Comparison of ENCODE assay signal across 16 cellular contexts in genomic region chr7:36131026-36131425, GRCh38. TPM values are rescaled to one million over a fixed set of nuclear protein-coding genes. Genes with fewer than 3 reads are reported as not detected.
DNase-seq lines count a peak whose midpoint lies in the region; ATAC-seq and TF ChIP-seq lines count a peak whose summit lies in the region.
"Had no signal": no experiment of that assay in that cellular context is flagged by ENCODE, and none has a peak within 500 bp of the region (broad histone marks: within the 10 kb centered on the region; RNA-seq: fewer than 3 reads in every experiment).

No MANE protein-coding gene starts in this region.

- H3K4me3 ChIP-seq in left ventricle myocardium inferior (no peak overlapping the region), right atrium auricular region (no peak overlapping the region), adipocyte (ENCODE audit: low read length) (no peak overlapping the region), mesenchymal stem cell (ENCODE audit: insufficient read depth in 1 of 2, low read depth in 1 of 2, low read length in 2 of 2) (no peak overlapping the region), smooth muscle cell (no peak overlapping the region)
- H3K4me3 ChIP-seq: HAP-1 had no signal

- H2BK15ac ChIP-seq in mesenchymal stem cell (ENCODE audit: low read depth, poor library complexity, severe bottlenecking) = no peak overlapping the region

- peaks cover 51% of the 10 kb centered on the region for H3K4me1 ChIP-seq in left ventricle myocardium inferior
- H3K4me1 ChIP-seq in right atrium auricular region = peaks cover 0 to 31% of the 10 kb centered on the region in 2 donors
- peaks cover 24% of the 10 kb centered on the region for H3K4me1 ChIP-seq in adipocyte (ENCODE audit: control insufficient read depth, insufficient read depth, low read length)
- H3K4me1 ChIP-seq in mesenchymal stem cell (ENCODE audit: control insufficient read depth, insufficient read depth, low read depth, low read length) = peaks cover 8% of the 10 kb centered on the region
- no peaks in the 10 kb centered on the region for H3K4me1 ChIP-seq in smooth muscle cell (ENCODE audit: low read depth)
- H3K4me1 ChIP-seq: HAP-1 had no signal

- H4K20me1 ChIP-seq in smooth muscle cell (ENCODE audit: low read depth) = no peaks in the 10 kb centered on the region

- no peak overlapping the region for H2BK120ac ChIP-seq in mesenchymal stem cell (ENCODE audit: low read depth, low read length)

- H3K23ac ChIP-seq in mesenchymal stem cell (ENCODE audit: low read length in 2 of 2) = no peak overlapping the region

- no peaks in the 10 kb centered on the region for H3K36me3 ChIP-seq in left ventricle myocardium inferior
- H3K36me3 ChIP-seq in right atrium auricular region = no peaks in the 10 kb centered on the region
- no peaks in the 10 kb centered on the region for H3K36me3 ChIP-seq in adipocyte (ENCODE audit: control insufficient read depth, insufficient read depth, low read length, severe bottlenecking)
- H3K36me3 ChIP-seq in mesenchymal stem cell (ENCODE audit: control insufficient read depth in 1 of 2, insufficient read depth in 2 of 2, low read depth in 1 of 2, low read length in 2 of 2) = no peaks in the 10 kb centered on the region
- H3K36me3 ChIP-seq in smooth muscle cell (ENCODE audit: low read depth) = no peaks in the 10 kb centered on the region
- H3K36me3 ChIP-seq: HAP-1 had no signal

- no peak for TF ChIP-seq CTCF in left ventricle myocardium inferior (IDR thresholded peaks at IDR 0.05; ENCODE audit: borderline replicate concordance)
- no peak for TF ChIP-seq CTCF in right atrium auricular region (IDR thresholded peaks at IDR 0.05)
- no peak for TF ChIP-seq CTCF in smooth muscle cell (IDR thresholded peaks at IDR 0.05; ENCODE audit: borderline replicate concordance, insufficient read depth, poor library complexity, severe bottlenecking)

- no peak overlapping the region for H4K8ac ChIP-seq in mesenchymal stem cell (ENCODE audit: low read length)

- no peaks in the 10 kb centered on the region for H3K9me3 ChIP-seq in left ventricle myocardium inferior (replicated peaks)
- H3K9me3 ChIP-seq in right atrium auricular region = no peaks in the 10 kb centered on the region
- no peaks in the 10 kb centered on the region for H3K9me3 ChIP-seq in adipocyte (ENCODE audit: control insufficient read depth, low read length)
- H3K9me3 ChIP-seq in mesenchymal stem cell (ENCODE audit: control insufficient read depth, low read length) = no peaks in the 10 kb centered on the region
- no peaks in the 10 kb centered on the region for H3K9me3 ChIP-seq in smooth muscle cell (replicated peaks; ENCODE audit: low read depth)
- H3K9me3 ChIP-seq: HAP-1 had no signal

- DNase-seq in left ventricle myocardium inferior = no peak
- no peak for DNase-seq in right atrium auricular region (ENCODE audit: low spot score)
- peak; percentile 18 for DNase-seq in adipocyte (ENCODE audit: low read depth)
- peak; percentile 18 for DNase-seq in mesenchymal stem cell
- no peak for DNase-seq in smooth muscle cell (lab: John Stamatoyannopoulos, UW; ENCODE audit: unreplicated experiment)
- DNase-seq in GF-D8 (lab: John Stamatoyannopoulos, UW) = no peak
- no peak for DNase-seq in COR-L47 (lab: John Stamatoyannopoulos, UW)
- DNase-seq: DMS 273 treated with DMSO at 0.1 percent for 48 hours, NCI-H1417 treated with DMSO at 0.1 percent for 48 hours, NCI-H1930, NCI-H2171, NCI-H446 treated with DMSO at 0.1 percent for 48 hours, PC-3 had no signal

- H3K9ac ChIP-seq in adipocyte (ENCODE audit: low read length) (no peak overlapping the region), mesenchymal stem cell (ENCODE audit: low read length) (no peak overlapping the region), smooth muscle cell (ENCODE audit: low read depth) (no peak overlapping the region)

- WGBS in mesenchymal stem cell = 91% methylated on average over 4 of the region's 4 CpGs
- WGBS in smooth muscle cell (ENCODE audit: low lambda C conversion rate) = 57% methylated on average over 4 of the region's 4 CpGs

- no peak overlapping the region for H3K14ac ChIP-seq in mesenchymal stem cell (ENCODE audit: low read length in 2 of 2)

- no peak overlapping the region for H2BK12ac ChIP-seq in mesenchymal stem cell (ENCODE audit: low read length in 2 of 2)

- no peaks in the 10 kb centered on the region for H3F3A ChIP-seq in smooth muscle cell (ENCODE audit: low read depth)

- no peaks in the 10 kb centered on the region for H3K79me1 ChIP-seq in mesenchymal stem cell (replicated peaks; ENCODE audit: low read length, poor library complexity, severe bottlenecking)

- intact Hi-C loops in left ventricle myocardium inferior (cut with micrococcal nuclease) = no loop called here

- no peaks in the 10 kb centered on the region for H3K79me2 ChIP-seq in smooth muscle cell (ENCODE audit: low read depth)

- H3K27ac ChIP-seq in left ventricle myocardium inferior (replicated peaks) = peak overlapping the region; percentile 86
- H3K27ac ChIP-seq in right atrium auricular region = peak overlapping the region in 1 of 2 donors; percentile 39
- no peak overlapping the region for H3K27ac ChIP-seq in mesenchymal stem cell (ENCODE audit: low read length, poor library complexity, severe bottlenecking)
- H3K27ac ChIP-seq in smooth muscle cell (ENCODE audit: low read depth) = no peak overlapping the region
- H3K27ac ChIP-seq: C4-2B had no signal

- H3K18ac ChIP-seq in mesenchymal stem cell (ENCODE audit: low read depth in 1 of 2, low read length in 2 of 2) = no peak overlapping the region

- H3K4ac ChIP-seq in mesenchymal stem cell (ENCODE audit: low read depth in 1 of 2, low read length in 2 of 2) = no peak overlapping the region

- no peaks in the 10 kb centered on the region for H3K27me3 ChIP-seq in left ventricle myocardium inferior (ENCODE audit: low read depth)
- H3K27me3 ChIP-seq in right atrium auricular region = no peaks in the 10 kb centered on the region
- H3K27me3 ChIP-seq in adipocyte (replicated peaks; ENCODE audit: control insufficient read depth, insufficient read depth, low read length) = no peaks in the 10 kb centered on the region
- H3K27me3 ChIP-seq in mesenchymal stem cell (ENCODE audit: control insufficient read depth in 1 of 2, insufficient read depth in 1 of 2, low read length in 2 of 2) = no peaks in the 10 kb centered on the region
- H3K27me3 ChIP-seq in smooth muscle cell (ENCODE audit: low read depth) = no peaks in the 10 kb centered on the region

- no peak overlapping the region for H2BK5ac ChIP-seq in mesenchymal stem cell (ENCODE audit: low read depth, low read length, poor library complexity, severe bottlenecking)

- no peak overlapping the region for H4K91ac ChIP-seq in mesenchymal stem cell (ENCODE audit: low read length)

- no peak for ATAC-seq in GM18861 (IDR thresholded peaks at IDR 0.05; ENCODE audit: unreplicated experiment)
- ATAC-seq: PC-3 had no signal

- no peak overlapping the region for H3K4me2 ChIP-seq in mesenchymal stem cell (ENCODE audit: low read length, poor library complexity, severe bottlenecking)
- no peak overlapping the region for H3K4me2 ChIP-seq in smooth muscle cell

- no peak overlapping the region for H2AK5ac ChIP-seq in mesenchymal stem cell (ENCODE audit: low read length, severe bottlenecking)

- no peak overlapping the region for H2AFZ ChIP-seq in mesenchymal stem cell (ENCODE audit: low read depth, low read length)
- peak overlapping the region; percentile 65 for H2AFZ ChIP-seq in smooth muscle cell (ENCODE audit: low read depth)

RNA-seq across cellular contexts. Expression of gene EEPD1, which starts 22.0 kb away (rescaled TPM):
- total RNA-seq in left ventricle myocardium inferior = 7.1 TPM
- total RNA-seq in right atrium auricular region = 1 to 10 TPM; 4.0 to 6.8 TPM
- 5.2 TPM for polyA plus RNA-seq in mesenchymal stem cell (2013, experiment 1 of 2)
- polyA plus RNA-seq in mesenchymal stem cell (2013, experiment 2 of 2) = 4.3 TPM
- total RNA-seq in smooth muscle cell = 0.58 and 1.5 TPM in 2 replicates
- polyA plus RNA-seq in smooth muscle cell = 1.5 and 1.9 TPM in 2 replicates

Comparison
In these comparisons a context has a peak if more than half of its experiments do, and no peak if none do; other contexts are left out.
1. DNase-seq: peak in adipocyte (single experiment) and mesenchymal stem cell (single experiment); none in left ventricle myocardium inferior (single experiment), right atrium auricular region (single experiment), smooth muscle cell (single experiment), GF-D8 (single experiment) and COR-L47 (single experiment).